9 cellular contexts compared by ENCODE assay signal in genomic region chr3:73868688-73869315, GRCh38.
DNase-seq lines count a peak whose midpoint lies in the region; ATAC-seq and TF ChIP-seq lines count a peak whose summit lies in the region.
"Had no signal": no experiment of that assay in that cellular context is flagged by ENCODE, and none has a peak within 500 bp of the region (broad histone marks: within the 10 kb centered on the region; RNA-seq: fewer than 3 reads in every experiment).

No MANE protein-coding gene starts in this region.

- no peaks in the 10 kb centered on the region for H3K9me3 Mint-ChIP-seq in activated CD4-positive, alpha-beta T cell treated with anti-CD3 and anti-CD28 coated beads, Interleukin-2, amount 10 ng/mL, durations not matched to agents 24 days and 14 days

- H3K27ac Mint-ChIP-seq in activated CD4-positive, alpha-beta T cell treated with anti-CD3 and anti-CD28 coated beads, Interleukin-2, amount 10 ng/mL, durations not matched to agents 24 days and 14 days = no peak overlapping the region

- no peak overlapping the region for H3K4me3 Mint-ChIP-seq in activated CD4-positive, alpha-beta T cell treated with anti-CD3 and anti-CD28 coated beads, Interleukin-2, amount 10 ng/mL, durations not matched to agents 24 days and 14 days

- H3K27me3 ChIP-seq in ascending aorta (no peaks in the 10 kb centered on the region), upper lobe of right lung (no peaks in the 10 kb centered on the region)

- intact Hi-C loops in ascending aorta (cut with DNase I) = no loop called here
- intact Hi-C loops in upper lobe of right lung (cut with DNase I) = no loop called here
- intact Hi-C loops in activated CD4-positive, alpha-beta T cell treated with anti-CD3 and anti-CD28 coated beads, Interleukin-2, amount 10 ng/mL, durations not matched to agents 24 days and 14 days (cut with micrococcal nuclease) = no loop called here

- H3K27ac ChIP-seq in ascending aorta = no peak overlapping the region
- no peak overlapping the region for H3K27ac ChIP-seq in upper lobe of right lung

- TF ChIP-seq CTCF in ascending aorta (IDR thresholded peaks at IDR 0.05) (peak in 2 of 3 experiments; percentile 59 to 61), upper lobe of right lung (IDR thresholded peaks at IDR 0.05) (peak; percentile 51)

- no peaks in the 10 kb centered on the region for H3K36me3 Mint-ChIP-seq in activated CD4-positive, alpha-beta T cell treated with anti-CD3 and anti-CD28 coated beads, Interleukin-2, amount 10 ng/mL, durations not matched to agents 24 days and 14 days (ENCODE audit: low read depth)

- no peaks in the 10 kb centered on the region for H3K36me3 ChIP-seq in ascending aorta
- H3K36me3 ChIP-seq in upper lobe of right lung = no peaks in the 10 kb centered on the region

- no peaks in the 10 kb centered on the region for H3K27me3 Mint-ChIP-seq in activated CD4-positive, alpha-beta T cell treated with anti-CD3 and anti-CD28 coated beads, Interleukin-2, amount 10 ng/mL, durations not matched to agents 24 days and 14 days

- H3K9me3 ChIP-seq in ascending aorta (no peaks in the 10 kb centered on the region), upper lobe of right lung (no peaks in the 10 kb centered on the region)

- peak; percentile 6 for DNase-seq in DMS153 treated with DMSO at 0.1 percent for 48 hours (lab: John Stamatoyannopoulos, UW; ENCODE audit: unreplicated experiment)
- peak; percentile 14 for DNase-seq in LoVo (ENCODE audit: low spot score)
- no peak for DNase-seq in ascending aorta (ENCODE audit: low spot score in 2 of 2)
- peak; percentile 24 for DNase-seq in iris pigment epithelial cell (ENCODE audit: low read depth)
- no peak for DNase-seq in upper lobe of right lung
- no peak for DNase-seq in activated gamma-delta T cell (lab: John Stamatoyannopoulos, UW)
- DNase-seq in activated T-cell treated with anti-CD3 and anti-CD28 coated beads, Interleukin-2, amount 50 U/mL, for 48 hours = no peak
- no peak for DNase-seq in activated CD4-positive, alpha-beta T cell treated with anti-CD3 and anti-CD28 coated beads, Interleukin-2, amount 10 ng/mL, durations not matched to agents 24 days and 14 days
- DNase-seq: left cardiac atrium had no signal

- H3K4me3 ChIP-seq in ascending aorta (no peak overlapping the region), upper lobe of right lung (no peak overlapping the region)

- H3K4me1 ChIP-seq in ascending aorta = no peaks in the 10 kb centered on the region
- no peaks in the 10 kb centered on the region for H3K4me1 ChIP-seq in upper lobe of right lung

- H3K4me1 Mint-ChIP-seq in activated CD4-positive, alpha-beta T cell treated with anti-CD3 and anti-CD28 coated beads, Interleukin-2, amount 10 ng/mL, durations not matched to agents 24 days and 14 days = no peaks in the 10 kb centered on the region

- ATAC-seq in upper lobe of right lung = peak; percentile 39

Comparison
In these comparisons a context has a peak if more than half of its experiments do, and no peak if none do; other contexts are left out.
1. DNase-seq: peak in DMS153 treated with DMSO at 0.1 percent for 48 hours (single experiment), LoVo (single experiment) and iris pigment epithelial cell (single experiment); none in ascending aorta (0 of 2), upper lobe of right lung (single experiment), activated gamma-delta T cell (single experiment), activated T-cell treated with anti-CD3 and anti-CD28 coated beads, Interleukin-2, amount 50 U/mL, for 48 hours (0 of 2) and activated CD4-positive, alpha-beta T cell treated with anti-CD3 and anti-CD28 coated beads, Interleukin-2, amount 10 ng/mL, durations not matched to agents 24 days and 14 days (single experiment).